Comparison of ENCODE assay signal across 20 cellular contexts in the genomic region with DNA sequence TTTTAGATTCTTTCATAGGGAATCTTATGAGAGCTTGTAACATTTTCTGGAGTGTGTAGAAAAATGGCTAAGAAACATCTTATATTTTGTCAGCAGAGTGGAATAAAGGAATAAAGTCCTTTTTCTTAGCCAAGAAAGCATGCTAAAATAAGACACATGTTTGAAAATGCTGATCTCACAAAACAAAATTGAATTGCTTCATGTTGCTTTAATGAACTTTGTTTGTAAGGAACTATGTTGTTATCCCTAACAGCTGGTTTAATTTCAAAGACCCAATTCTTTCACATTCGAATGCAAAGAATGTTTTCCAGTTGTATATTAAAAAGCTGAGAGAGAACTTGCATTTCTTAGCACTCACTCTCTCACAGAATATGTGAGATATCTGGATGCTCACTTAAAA.
DNase-seq lines count a peak whose midpoint lies in the region; FAIRE-seq and TF ChIP-seq lines count a peak whose summit lies in the region.
"Had no signal": no experiment of that assay in that cellular context is flagged by ENCODE, and none has a peak within 500 bp of the region (broad histone marks: within the 10 kb centered on the region; RNA-seq: fewer than 3 reads in every experiment).

No MANE protein-coding gene starts in this region.

- no peaks in the 10 kb centered on the region for H4K20me1 ChIP-seq in fibroblast of lung (ENCODE audit: control insufficient read depth, extremely low read depth, insufficient read depth, low read length)
- H4K20me1 ChIP-seq: BLaER1 had no signal

- no TSS peak for BruUV-seq in A673 (replicated peaks; lab: Mats Ljungman, UMichigan)

- H3K9ac ChIP-seq in adipocyte (ENCODE audit: low read length) = peak overlapping the region; percentile 21
- no peak overlapping the region for H3K9ac ChIP-seq in fibroblast of lung (ENCODE audit: insufficient read depth, low read length)
- H3K9ac ChIP-seq: BLaER1 had no signal

- H3K79me2 ChIP-seq in fibroblast of lung (ENCODE audit: control insufficient read depth, insufficient read depth, low read length) = no peaks in the 10 kb centered on the region

- peak overlapping the region; percentile 4 for H3K4me3 ChIP-seq in A673 (ENCODE audit: low read depth, low read length, poor library complexity, severe bottlenecking)
- no peak overlapping the region for H3K4me3 ChIP-seq in adipocyte (ENCODE audit: low read length)
- no peak overlapping the region for H3K4me3 ChIP-seq in fibroblast of lung (replicated peaks in 1 of 4; ENCODE audit: control extremely low read depth in 1 of 4, insufficient read depth in 1 of 4, low read depth in 3 of 4, low read length in 4 of 4)
- H3K4me3 ChIP-seq: BLaER1 had no signal

- H3K27ac ChIP-seq in A673 (ENCODE audit: low read depth, low read length, poor library complexity, severe bottlenecking) (peak overlapping the region; percentile 75), fibroblast of lung (ENCODE audit: insufficient read depth, low read length) (no peak overlapping the region)
- H3K27ac ChIP-seq: BLaER1, RWPE1 had no signal

- peaks cover 36% of the 10 kb centered on the region for H3K4me1 ChIP-seq in A673 (ENCODE audit: insufficient read depth, low read length, poor library complexity, severe bottlenecking)
- H3K4me1 ChIP-seq in adipocyte (ENCODE audit: control insufficient read depth, insufficient read depth, low read length) = peaks cover 28% of the 10 kb centered on the region
- H3K4me1 ChIP-seq in fibroblast of lung (ENCODE audit: control insufficient read depth, extremely low read depth, insufficient read depth, low read length) = peaks cover 7% of the 10 kb centered on the region
- H3K4me1 ChIP-seq: BLaER1 had no signal

- H3K27me3 ChIP-seq in A673 (replicated peaks; ENCODE audit: insufficient read depth, low read depth, low read length, poor library complexity) = no peaks in the 10 kb centered on the region
- H3K27me3 ChIP-seq in adipocyte (replicated peaks; ENCODE audit: control insufficient read depth, insufficient read depth, low read length) = no peaks in the 10 kb centered on the region
- H3K27me3 ChIP-seq in fibroblast of lung (ENCODE audit: control insufficient read depth, insufficient read depth, low read length) = no peaks in the 10 kb centered on the region
- H3K27me3 ChIP-seq: BLaER1 had no signal

- POLR2A ChIA-PET in A673 (lab: Charles Lee; ENCODE audit: low non-redundant PET) = interaction anchor here (0.5 kb wide), 1 partner anchor 14 kb away, joined by 3 read pairs; no protein-coding TSS in a partner anchor

- intact Hi-C loops in A673 (cut with micrococcal nuclease; ENCODE audit: unreplicated experiment) = no loop called here

- H3K36me3 ChIP-seq in A673 (ENCODE audit: insufficient read depth, low read length, poor library complexity, severe bottlenecking) = no peaks in the 10 kb centered on the region
- no peaks in the 10 kb centered on the region for H3K36me3 ChIP-seq in adipocyte (ENCODE audit: control insufficient read depth, insufficient read depth, low read length, severe bottlenecking)
- H3K36me3 ChIP-seq in fibroblast of lung (ENCODE audit: control insufficient read depth, insufficient read depth, low read length) = no peaks in the 10 kb centered on the region
- H3K36me3 ChIP-seq: BLaER1 had no signal

- H3K4me2 ChIP-seq in fibroblast of lung (ENCODE audit: extremely low read depth, insufficient read depth, low read length) = peak overlapping the region; percentile 42
- H3K4me2 ChIP-seq: BLaER1 had no signal

- H2AFZ ChIP-seq in fibroblast of lung (ENCODE audit: low read length) = no peak overlapping the region

- CTCF ChIA-PET in A673 (lab: Charles Lee) = no interaction called here

- TF ChIP-seq CTCF in A673 (conservative IDR thresholded peaks at IDR 0.05; ENCODE audit: low read depth, low read length) (no peak), fibroblast of lung (conservative IDR thresholded peaks at IDR 0.05 in 1 of 2, IDR thresholded peaks at IDR 0.05 in 1 of 2; ENCODE audit: low read depth in 1 of 2, low read length in 2 of 2) (no peak)

- H3K9me3 ChIP-seq in A673 (ENCODE audit: low read depth, low read length, poor library complexity, severe bottlenecking) = no peaks in the 10 kb centered on the region
- H3K9me3 ChIP-seq in adipocyte (ENCODE audit: control insufficient read depth, low read length) = no peaks in the 10 kb centered on the region
- H3K9me3 ChIP-seq in fibroblast of lung (ENCODE audit: control insufficient read depth, insufficient read depth, low read depth, low read length) = no peaks in the 10 kb centered on the region
- H3K9me3 ChIP-seq: BLaER1 had no signal

- no peak for FAIRE-seq in RCC 7860 (lab: Jason Lieb, UNC)
- FAIRE-seq: HTR-8/SVneo had no signal

- DNase-seq in A673 (ENCODE audit: low spot score) = no peak
- DNase-seq in adipocyte (ENCODE audit: low read depth) = peak; percentile 58
- DNase-seq in fibroblast of lung (ENCODE audit: low read depth in 2 of 2) = peak in 1 of 2 donors; percentile 56
- DNase-seq in pons (ENCODE audit: low spot score) = peak; percentile 33
- no peak for DNase-seq in RCC 7860 (ENCODE audit: low spot score)
- DNase-seq in NCI-H2171 treated with DMSO at 0.1 percent for 48 hours (lab: John Stamatoyannopoulos, UW) = no peak
- DNase-seq in NCI-H2029 (lab: John Stamatoyannopoulos, UW) = no peak
- no peak for DNase-seq in HUDEP-2 (lab: John Stamatoyannopoulos, UW; ENCODE audit: unreplicated experiment in 76 of 76)
- DNase-seq: CD8-positive, alpha-beta memory T cell; H7; NCI-H1105; NCI-H1694; NCI-H2107; NCI-H2227 treated with DMSO at 0.1 percent for 48 hours; NCI-H510A treated with DMSO at 0.1 percent for 48 hours; NCI-H774; SIG-M5 had no signal

Comparison
In these comparisons a context has a peak if more than half of its experiments do, and no peak if none do; other contexts are left out.
1. DNase-seq: peak in adipocyte (single experiment) and pons (single experiment); none in A673 (single experiment), RCC 7860 (single experiment), NCI-H2171 treated with DMSO at 0.1 percent for 48 hours (single experiment), NCI-H2029 (single experiment) and HUDEP-2 (0 of 76).